25 cellular contexts compared by ENCODE assay signal in genomic region chrX:23745786-23746185, GRCh38. TPM values are rescaled to one million over a fixed set of nuclear protein-coding genes. Genes with fewer than 3 reads are reported as not detected.
DNase-seq lines count a peak whose midpoint lies in the region; ATAC-seq and TF ChIP-seq lines count a peak whose summit lies in the region.
"Had no signal": no experiment of that assay in that cellular context is flagged by ENCODE, and none has a peak within 500 bp of the region (broad histone marks: within the 10 kb centered on the region; RNA-seq: fewer than 3 reads in every experiment).

No MANE protein-coding gene starts in this region.

- peaks cover 19% of the 10 kb centered on the region for H3K79me2 ChIP-seq in MM.1S (ENCODE audit: low read length)

- intact Hi-C loops in activated CD4-positive, alpha-beta T cell treated with anti-CD3 and anti-CD28 coated beads, Interleukin-2, amount 10 ng/mL, durations not matched to agents 24 days and 14 days (cut with micrococcal nuclease) = no loop called here
- intact Hi-C loops in activated T-helper 2 cell treated with anti-CD3 and anti-CD28 coated beads, Interferon-gamma antibody, Interleukin-2, Interleukin-4, amounts not matched to agents 10 μg/mL and 5 μg/mL and 100 μg/mL, durations not matched to agents 14 hours and 24 hours and 36 hours (cut with micrococcal nuclease) = loop anchor here (10.0 kb wide), 1 partner anchor 279 kb away; the partner anchor contains the start of gene KLHL15

- H3K9me2 ChIP-seq in MM.1S (replicated peaks; ENCODE audit: insufficient read depth, low read length) = no peaks in the 10 kb centered on the region

- no peaks in the 10 kb centered on the region for H3F3A ChIP-seq in MM.1S (ENCODE audit: insufficient read depth, low read length)

- no peaks in the 10 kb centered on the region for H3K36me3 ChIP-seq in MM.1S (replicated peaks; ENCODE audit: insufficient read depth, low read length)
- H3K36me3 ChIP-seq: lower lobe of right lung, WERI-Rb-1 had no signal

- H3K27ac Mint-ChIP-seq in activated CD4-positive, alpha-beta T cell treated with anti-CD3 and anti-CD28 coated beads, Interleukin-2, amount 10 ng/mL, durations not matched to agents 24 days and 14 days = no peak overlapping the region
- H3K27ac Mint-ChIP-seq in activated T-helper 2 cell treated with anti-CD3 and anti-CD28 coated beads, Interferon-gamma antibody, Interleukin-2, Interleukin-4, amounts not matched to agents 10 μg/mL and 5 μg/mL and 100 μg/mL, durations not matched to agents 14 hours and 24 hours and 36 hours = peak overlapping the region; percentile 35
- H3K27ac Mint-ChIP-seq in memory B cell = peak overlapping the region; percentile 64
- H3K27ac Mint-ChIP-seq: activated T-cell treated with anti-CD3 and anti-CD28 coated beads, Interleukin-2, amount 50 U/mL, for 72 hours; GM23338; type B pancreatic cell had no signal

- H3K4me3 ChIP-seq in GM12865 (ENCODE audit: low read depth, low read length) = no peak overlapping the region
- no peak overlapping the region for H3K4me3 ChIP-seq in MM.1S (ENCODE audit: low read length)
- H3K4me3 ChIP-seq: GM12878, GM23338, lower lobe of right lung had no signal

- DNase-seq in activated CD4-positive, alpha-beta T cell treated with anti-CD3 and anti-CD28 coated beads, Interleukin-2, amount 10 ng/mL, durations not matched to agents 24 days and 14 days = peak; percentile 69
- DNase-seq in activated CD4-positive, alpha-beta T cell treated with anti-CD3 and anti-CD28 coated beads for 4 hours = no peak
- DNase-seq in GM12865 (ENCODE audit: low read depth) (peak; percentile 7), memory B cell (ENCODE audit: low spot score in 2 of 2) (no peak), GM10266 (ENCODE audit: extremely low spot score) (no peak), MM.1S (no peak)
- DNase-seq in activated T-helper 2 cell treated with anti-CD3 and anti-CD28 coated beads, Interferon-gamma antibody, Interleukin-2, Interleukin-4, amounts not matched to agents 10 μg/mL and 5 μg/mL and 100 μg/mL, durations not matched to agents 14 hours and 24 hours and 36 hours (ENCODE audit: low spot score) = no peak
- DNase-seq: 8988T; activated CD8-positive, alpha-beta memory T cell treated with anti-CD3 and anti-CD28 coated beads for 24 hours; activated T-cell treated with anti-CD3 and anti-CD28 coated beads, Interleukin-2, amount 50 U/mL, for 72 hours; DMS153; GF-D8; hypothalamus; islet precursor cell; lower lobe of right lung; NCI-H2081; NK-92 treated with Interleukin-12 subunit alpha and Interleukin-12 subunit beta, amount 100 ng/mL, for 24 hours; retina; stimulated activated CD4-positive, alpha-beta T cell treated with anti-CD3 and anti-CD28 coated beads, Interleukin-4, amount 100 ng/mL, for 24 hours; WERI-Rb-1 had no signal

- no peaks in the 10 kb centered on the region for H4K20me1 ChIP-seq in MM.1S (ENCODE audit: insufficient read depth, low read length)

- no peak overlapping the region for H3K9ac ChIP-seq in MM.1S (ENCODE audit: low read length)

- H3K27ac ChIP-seq in MM.1S (ENCODE audit: low read length) = no peak overlapping the region
- H3K27ac ChIP-seq: lower lobe of right lung, WERI-Rb-1 had no signal

- no peak overlapping the region for H3K4me2 ChIP-seq in MM.1S (ENCODE audit: low read depth, low read length)
- H3K4me2 ChIP-seq: GM23338 had no signal

- no peaks in the 10 kb centered on the region for H3K9me3 ChIP-seq in MM.1S (replicated peaks; ENCODE audit: insufficient read depth, low read length)
- H3K9me3 ChIP-seq: lower lobe of right lung had no signal

- TF ChIP-seq CTCF in GM12865 (IDR thresholded peaks at IDR 0.05; ENCODE audit: insufficient read depth, low read depth, low read length, missing control alignments) (no peak), GM10266 (IDR thresholded peaks at IDR 0.05; ENCODE audit: control insufficient read depth, insufficient read depth, low read depth, missing control alignments) (no peak), MM.1S (IDR thresholded peaks at IDR 0.05; ENCODE audit: low read length) (no peak)

- no peaks in the 10 kb centered on the region for H3K36me3 Mint-ChIP-seq in activated CD4-positive, alpha-beta T cell treated with anti-CD3 and anti-CD28 coated beads, Interleukin-2, amount 10 ng/mL, durations not matched to agents 24 days and 14 days (ENCODE audit: low read depth)
- peaks cover 5% of the 10 kb centered on the region for H3K36me3 Mint-ChIP-seq in activated T-helper 2 cell treated with anti-CD3 and anti-CD28 coated beads, Interferon-gamma antibody, Interleukin-2, Interleukin-4, amounts not matched to agents 10 μg/mL and 5 μg/mL and 100 μg/mL, durations not matched to agents 14 hours and 24 hours and 36 hours (ENCODE audit: low read depth)
- H3K36me3 Mint-ChIP-seq in memory B cell = no peaks in the 10 kb centered on the region

- H2AFZ ChIP-seq in MM.1S (ENCODE audit: low read length) = no peak overlapping the region
- H2AFZ ChIP-seq: GM23338 had no signal

- no peaks in the 10 kb centered on the region for H3K4me1 ChIP-seq in MM.1S (ENCODE audit: low read length)
- H3K4me1 ChIP-seq: lower lobe of right lung had no signal

- H3K27me3 ChIP-seq in MM.1S (replicated peaks; ENCODE audit: insufficient read depth, low read length) = no peaks in the 10 kb centered on the region

- H3K27me3 Mint-ChIP-seq in activated CD4-positive, alpha-beta T cell treated with anti-CD3 and anti-CD28 coated beads, Interleukin-2, amount 10 ng/mL, durations not matched to agents 24 days and 14 days = no peaks in the 10 kb centered on the region
- H3K27me3 Mint-ChIP-seq in activated T-helper 2 cell treated with anti-CD3 and anti-CD28 coated beads, Interferon-gamma antibody, Interleukin-2, Interleukin-4, amounts not matched to agents 10 μg/mL and 5 μg/mL and 100 μg/mL, durations not matched to agents 14 hours and 24 hours and 36 hours (ENCODE audit: low read depth) = no peaks in the 10 kb centered on the region
- H3K27me3 Mint-ChIP-seq in memory B cell = no peaks in the 10 kb centered on the region
- H3K27me3 Mint-ChIP-seq: type B pancreatic cell had no signal

- no peaks in the 10 kb centered on the region for H3K9me3 Mint-ChIP-seq in activated CD4-positive, alpha-beta T cell treated with anti-CD3 and anti-CD28 coated beads, Interleukin-2, amount 10 ng/mL, durations not matched to agents 24 days and 14 days
- H3K9me3 Mint-ChIP-seq in activated T-helper 2 cell treated with anti-CD3 and anti-CD28 coated beads, Interferon-gamma antibody, Interleukin-2, Interleukin-4, amounts not matched to agents 10 μg/mL and 5 μg/mL and 100 μg/mL, durations not matched to agents 14 hours and 24 hours and 36 hours = no peaks in the 10 kb centered on the region
- no peaks in the 10 kb centered on the region for H3K9me3 Mint-ChIP-seq in memory B cell
- H3K9me3 Mint-ChIP-seq: activated T-cell treated with anti-CD3 and anti-CD28 coated beads, Interleukin-2, amount 50 U/mL, for 72 hours; GM23338; type B pancreatic cell had no signal

- H3K4me1 Mint-ChIP-seq in activated CD4-positive, alpha-beta T cell treated with anti-CD3 and anti-CD28 coated beads, Interleukin-2, amount 10 ng/mL, durations not matched to agents 24 days and 14 days = peaks cover 14% of the 10 kb centered on the region
- peaks cover 13% of the 10 kb centered on the region for H3K4me1 Mint-ChIP-seq in activated T-helper 2 cell treated with anti-CD3 and anti-CD28 coated beads, Interferon-gamma antibody, Interleukin-2, Interleukin-4, amounts not matched to agents 10 μg/mL and 5 μg/mL and 100 μg/mL, durations not matched to agents 14 hours and 24 hours and 36 hours (ENCODE audit: low read depth)
- peaks cover 12% of the 10 kb centered on the region for H3K4me1 Mint-ChIP-seq in memory B cell

- peak overlapping the region; percentile 34 for H3K4me3 Mint-ChIP-seq in activated CD4-positive, alpha-beta T cell treated with anti-CD3 and anti-CD28 coated beads, Interleukin-2, amount 10 ng/mL, durations not matched to agents 24 days and 14 days
- no peak overlapping the region for H3K4me3 Mint-ChIP-seq in activated T-helper 2 cell treated with anti-CD3 and anti-CD28 coated beads, Interferon-gamma antibody, Interleukin-2, Interleukin-4, amounts not matched to agents 10 μg/mL and 5 μg/mL and 100 μg/mL, durations not matched to agents 14 hours and 24 hours and 36 hours (ENCODE audit: low read depth)
- no peak overlapping the region for H3K4me3 Mint-ChIP-seq in memory B cell
- H3K4me3 Mint-ChIP-seq: activated T-cell treated with anti-CD3 and anti-CD28 coated beads, Interleukin-2, amount 50 U/mL, for 72 hours; GM23338 had no signal

- ATAC-seq in memory B cell (ENCODE audit: low read depth) = peak; percentile 18
- no peak for ATAC-seq in HG02840 (IDR thresholded peaks at IDR 0.05; ENCODE audit: low FRiP score, unreplicated experiment)
- ATAC-seq: activated T-cell treated with anti-CD3 and anti-CD28 coated beads, Interleukin-2, amount 50 U/mL, for 72 hours; GM12878; GM23338; lower lobe of right lung; Panc1 had no signal

RNA-seq across cellular contexts. Expression of gene ACOT9, which starts 2.7 kb away (rescaled TPM):
- total RNA-seq in activated CD4-positive, alpha-beta T cell treated with anti-CD3 and anti-CD28 coated beads, Interleukin-2, amount 10 ng/mL, durations not matched to agents 24 days and 14 days = 53.3 and 54.6 TPM in 2 replicates
- 75.2 and 76.0 TPM in 2 replicates for total RNA-seq in activated T-helper 2 cell treated with anti-CD3 and anti-CD28 coated beads, Interferon-gamma antibody, Interleukin-2, Interleukin-4, amounts not matched to agents 10 μg/mL and 5 μg/mL and 100 μg/mL, durations not matched to agents 14 hours and 24 hours and 36 hours

RNA-seq across cellular contexts. Expression of gene SAT1, which starts 37.2 kb away (rescaled TPM):
- 58.3 and 59.9 TPM in 2 replicates for total RNA-seq in activated CD4-positive, alpha-beta T cell treated with anti-CD3 and anti-CD28 coated beads, Interleukin-2, amount 10 ng/mL, durations not matched to agents 24 days and 14 days
- total RNA-seq in activated T-helper 2 cell treated with anti-CD3 and anti-CD28 coated beads, Interferon-gamma antibody, Interleukin-2, Interleukin-4, amounts not matched to agents 10 μg/mL and 5 μg/mL and 100 μg/mL, durations not matched to agents 14 hours and 24 hours and 36 hours = 76.7 and 78.8 TPM in 2 replicates

Comparison
In these comparisons a context has a peak if more than half of its experiments do, and no peak if none do; other contexts are left out.
1. DNase-seq: peak in activated CD4-positive, alpha-beta T cell treated with anti-CD3 and anti-CD28 coated beads, Interleukin-2, amount 10 ng/mL, durations not matched to agents 24 days and 14 days (single experiment) and GM12865 (single experiment); none in activated CD4-positive, alpha-beta T cell treated with anti-CD3 and anti-CD28 coated beads for 4 hours (0 of 2), activated T-helper 2 cell treated with anti-CD3 and anti-CD28 coated beads, Interferon-gamma antibody, Interleukin-2, Interleukin-4, amounts not matched to agents 10 μg/mL and 5 μg/mL and 100 μg/mL, durations not matched to agents 14 hours and 24 hours and 36 hours (single experiment), memory B cell (0 of 2), GM10266 (single experiment) and MM.1S (single experiment).